Comparison of ENCODE assay signal across 17 cellular contexts in genomic region chr19:33821871-33822270, GRCh38. TPM values are rescaled to one million over a fixed set of nuclear protein-coding genes. Genes with fewer than 3 reads are reported as not detected.
A peak's percentile ranks its signal among the peaks of the same experiment; 100 is the strongest.
DNase-seq lines count a peak whose midpoint lies in the region; ATAC-seq and TF ChIP-seq lines count a peak whose summit lies in the region.
"Had no signal": no experiment of that assay in that cellular context is flagged by ENCODE, and none has a peak within 500 bp of the region (broad histone marks: within the 10 kb centered on the region; RNA-seq: fewer than 3 reads in every experiment).

No MANE protein-coding gene starts in this region.

- H3K4me3 ChIP-seq in left ventricle myocardium inferior (no peak overlapping the region), esophagus squamous epithelium (no peak overlapping the region), vagina (no peak overlapping the region)
- H3K4me3 ChIP-seq: esophagus muscularis mucosa, sigmoid colon, tibial nerve had no signal

- H3K36me3 ChIP-seq in left ventricle myocardium inferior, result no peaks in the 10 kb centered on the region
- H3K36me3 ChIP-seq in esophagus squamous epithelium, result no peaks in the 10 kb centered on the region
- H3K36me3 ChIP-seq in vagina, result no peaks in the 10 kb centered on the region
- H3K36me3 ChIP-seq: esophagus muscularis mucosa, sigmoid colon, tibial nerve had no signal

- TF ChIP-seq POLR2A in esophagus squamous epithelium (IDR thresholded peaks at IDR 0.05) (no peak), vagina (IDR thresholded peaks at IDR 0.05) (no peak)

- ATAC-seq in Right ventricle myocardium inferior, result no peak
- ATAC-seq in HG03196 (IDR thresholded peaks at IDR 0.05; ENCODE audit: unreplicated experiment), result no peak
- ATAC-seq in GM19463 (IDR thresholded peaks at IDR 0.05; ENCODE audit: unreplicated experiment), result no peak
- ATAC-seq: stimulated activated naive CD8-positive, alpha-beta T cell treated with anti-CD3 and anti-CD28 coated beads, Interleukin-15, Interleukin-2, amounts not matched to agents 100 U/mL and 50 U/mL, for 24 hours had no signal

- peak overlapping the region; percentile 90 for H3K27ac ChIP-seq in left ventricle myocardium inferior (replicated peaks)
- H3K27ac ChIP-seq in esophagus squamous epithelium, result peak overlapping the region; percentile 90 to 98 (median 94)
- no peak overlapping the region for H3K27ac ChIP-seq in vagina

- peaks cover 9% of the 10 kb centered on the region for H3K9me3 ChIP-seq in left ventricle myocardium inferior (replicated peaks)
- no peaks in the 10 kb centered on the region for H3K9me3 ChIP-seq in esophagus squamous epithelium
- H3K9me3 ChIP-seq in vagina, result no peaks in the 10 kb centered on the region
- H3K9me3 ChIP-seq: esophagus muscularis mucosa, sigmoid colon had no signal

- WGBS in esophagus squamous epithelium, 2 donors, result 25 to 26% methylated on average over 2 of the region's 2 CpGs

- DNase-seq in left ventricle myocardium inferior (no peak), Right ventricle myocardium inferior (ENCODE audit: missing footprints) (no peak), M059J (ENCODE audit: low read depth) (peak; percentile 18), esophagus squamous epithelium (lab: John Stamatoyannopoulos, UW) (no peak), vagina (ENCODE audit: extremely low spot score in 2 of 2) (peak; percentile 25 to 32), COR-L47 (lab: John Stamatoyannopoulos, UW) (no peak)
- DNase-seq: activated gamma-delta T cell; caudate nucleus; naive B cell; SIG-M5; sigmoid colon; stimulated activated CD4-positive, alpha-beta T cell treated with anti-CD3 and anti-CD28 coated beads, Interleukin-1b, Interleukin-23, amount 100 ng/mL, for 48 hours; stimulated activated naive CD8-positive, alpha-beta T cell treated with anti-CD3 and anti-CD28 coated beads, Interleukin-15, Interleukin-2, amounts not matched to agents 100 U/mL and 50 U/mL, for 24 hours had no signal

- TF ChIP-seq CTCF in left ventricle myocardium inferior (IDR thresholded peaks at IDR 0.05; ENCODE audit: borderline replicate concordance) (no peak), esophagus squamous epithelium (IDR thresholded peaks at IDR 0.05) (no peak), vagina (IDR thresholded peaks at IDR 0.05) (no peak)

- H3K4me1 ChIP-seq in left ventricle myocardium inferior (peaks cover 45% of the 10 kb centered on the region), esophagus squamous epithelium (peaks cover 26 to 50% (median 30%) of the 10 kb centered on the region in 3 donors), vagina (peaks cover 32% of the 10 kb centered on the region)

- H3K27me3 ChIP-seq in left ventricle myocardium inferior (ENCODE audit: low read depth), result peaks cover 20% of the 10 kb centered on the region
- no peaks in the 10 kb centered on the region for H3K27me3 ChIP-seq in esophagus squamous epithelium
- no peaks in the 10 kb centered on the region for H3K27me3 ChIP-seq in vagina
- H3K27me3 ChIP-seq: esophagus muscularis mucosa, sigmoid colon had no signal

- intact Hi-C loops in left ventricle myocardium inferior (cut with micrococcal nuclease) (no loop called here), Right ventricle myocardium inferior (cut with DNase I) (loop anchor here (5.0 kb wide), 1 partner anchor 45 kb away; no protein-coding TSS in a partner anchor), esophagus squamous epithelium (cut with DNase I) (no loop called here), vagina (cut with DNase I) (no loop called here)

RNA-seq across cellular contexts. Expression of gene KCTD15, which starts 25.2 kb away (rescaled TPM):
- total RNA-seq in left ventricle myocardium inferior (9.9 TPM), Right ventricle myocardium inferior (10.1 TPM), esophagus squamous epithelium (10 to 100 TPM; 53.6 to 89.1 (median 72.5) TPM), vagina (65.6 TPM)
- total RNA-seq in M059J (2014; rRNA removed; shearing (Covaris generic)), result 26.6 and 29.0 TPM in 2 replicates

Comparison
In these comparisons a context has a peak if more than half of its experiments do, and no peak if none do; other contexts are left out.
1. DNase-seq: peak in M059J (single experiment) and vagina (2 of 2); none in left ventricle myocardium inferior (single experiment), Right ventricle myocardium inferior (single experiment), esophagus squamous epithelium (single experiment) and COR-L47 (single experiment).